Comparison of ENCODE assay signal across 16 cellular contexts in genomic region chr1:92958203-92958970, GRCh38. TPM values are rescaled to one million over a fixed set of nuclear protein-coding genes. Genes with fewer than 3 reads are reported as not detected.
DNase-seq lines count a peak whose midpoint lies in the region; ATAC-seq, FAIRE-seq and TF ChIP-seq lines count a peak whose summit lies in the region.
"Had no signal": no experiment of that assay in that cellular context is flagged by ENCODE, and none has a peak within 500 bp of the region (broad histone marks: within the 10 kb centered on the region; RNA-seq: fewer than 3 reads in every experiment).

No MANE protein-coding gene starts in this region.

- ATAC-seq in HG02970 (IDR thresholded peaks at IDR 0.05; ENCODE audit: low FRiP score, unreplicated experiment) = no peak
- ATAC-seq: left lobe of liver, SK-N-SH treated with all-trans-retinoic acid at 6 μM for 48 hours had no signal

- H3K27ac ChIP-seq in small intestine (ENCODE audit: low read depth in 1 of 2, low read length in 1 of 2) = peak overlapping the region in 1 of 2 donors; percentile 54
- H3K27ac ChIP-seq in osteoblast (ENCODE audit: low read depth, low read length) = no peak overlapping the region
- H3K27ac ChIP-seq: neural progenitor cell had no signal

- H3K4me2 ChIP-seq in Loucy (ENCODE audit: low read depth, low read length, poor library complexity, severe bottlenecking) (peak overlapping the region; percentile 64), osteoblast (ENCODE audit: insufficient read depth, low read length) (no peak overlapping the region)
- H3K4me2 ChIP-seq: neural progenitor cell had no signal

- H3K9ac ChIP-seq in Loucy (ENCODE audit: low read depth, low read length, poor library complexity, severe bottlenecking) = peak overlapping the region; percentile 19
- H3K9ac ChIP-seq: neural progenitor cell had no signal

- peaks cover 6% of the 10 kb centered on the region for H3K36me3 Mint-ChIP-seq in T-helper 2 cell treated with Interferon-gamma antibody and Interleukin-4, amounts not matched to agents 5 μg/mL and 100 μg/mL, for 36 hours (ENCODE audit: low read depth)
- H3K36me3 Mint-ChIP-seq: neural progenitor cell had no signal

- no peaks in the 10 kb centered on the region for H3K9me3 ChIP-seq in Loucy (ENCODE audit: insufficient read depth, low read depth, low read length)
- H3K9me3 ChIP-seq in small intestine (ENCODE audit: control insufficient read depth, low read depth) = no peaks in the 10 kb centered on the region
- no peaks in the 10 kb centered on the region for H3K9me3 ChIP-seq in osteoblast (ENCODE audit: low read depth, low read length)

- TF ChIP-seq CTCF in Loucy (conservative IDR thresholded peaks at IDR 0.05; ENCODE audit: low read length) (no peak), choroid plexus epithelial cell (conservative IDR thresholded peaks at IDR 0.05; ENCODE audit: low read depth, low read length) (no peak), osteoblast (IDR thresholded peaks at IDR 0.05; ENCODE audit: extremely low read depth, low read depth, low read length) (no peak)

- H3K27me3 ChIP-seq in Loucy (ENCODE audit: insufficient read depth, low read length, poor library complexity, severe bottlenecking) = no peaks in the 10 kb centered on the region
- no peaks in the 10 kb centered on the region for H3K27me3 ChIP-seq in small intestine (ENCODE audit: control insufficient read depth in 2 of 2, insufficient read depth in 2 of 2, low read length in 2 of 2)
- H3K27me3 ChIP-seq in osteoblast (ENCODE audit: insufficient read depth, low read length) = no peaks in the 10 kb centered on the region

- no peaks in the 10 kb centered on the region for H3F3A ChIP-seq in Loucy (ENCODE audit: low read depth)

- DNase-seq in T-helper 2 cell treated with Interferon-gamma antibody and Interleukin-4, amounts not matched to agents 5 μg/mL and 100 μg/mL, for 36 hours (ENCODE audit: low spot score) = no peak
- DNase-seq in T-helper 2 cell (no peak), choroid plexus epithelial cell (ENCODE audit: low read depth) (peak; percentile 13), small intestine (peak; percentile 60), Kasumi-1 (lab: John Stamatoyannopoulos, UW) (no peak), osteoblast (ENCODE audit: insufficient read length, low spot score, missing footprints) (no peak)
- DNase-seq: activated effector memory CD4-positive, alpha-beta T cell treated with Interleukin-2 at 50 U/mL for 16 hours; Calu3; HFFc6; NCI-H1092 treated with DMSO at 0.1 percent for 48 hours; NCI-H2227 treated with DMSO at 0.1 percent for 48 hours had no signal

- H4K20me1 ChIP-seq in Loucy (ENCODE audit: insufficient read depth, low read length, poor library complexity, severe bottlenecking) = no peaks in the 10 kb centered on the region
- H4K20me1 ChIP-seq in osteoblast (ENCODE audit: insufficient read depth, low read length) = no peaks in the 10 kb centered on the region

- H3K4me3 Mint-ChIP-seq in T-helper 2 cell treated with Interferon-gamma antibody and Interleukin-4, amounts not matched to agents 5 μg/mL and 100 μg/mL, for 36 hours = peak overlapping the region; percentile 2
- H3K4me3 Mint-ChIP-seq: HFFc6, neural progenitor cell had no signal

- FAIRE-seq in small intestine (lab: Jason Lieb, UNC) = no peak

- no peaks in the 10 kb centered on the region for H3K9me2 ChIP-seq in Loucy (replicated peaks; ENCODE audit: low read depth, low read length)

- no peaks in the 10 kb centered on the region for H3K9me3 Mint-ChIP-seq in T-helper 2 cell treated with Interferon-gamma antibody and Interleukin-4, amounts not matched to agents 5 μg/mL and 100 μg/mL, for 36 hours
- H3K9me3 Mint-ChIP-seq: HFFc6, neural progenitor cell had no signal

- H3K36me3 ChIP-seq in Loucy (ENCODE audit: insufficient read depth, low read length) (no peaks in the 10 kb centered on the region), small intestine (ENCODE audit: control insufficient read depth in 2 of 2, insufficient read depth in 2 of 2, low read length in 2 of 2) (no peaks in the 10 kb centered on the region), osteoblast (ENCODE audit: insufficient read depth, low read length) (no peaks in the 10 kb centered on the region)
- H3K36me3 ChIP-seq: neural progenitor cell had no signal

- no peaks in the 10 kb centered on the region for H3K27me3 Mint-ChIP-seq in T-helper 2 cell treated with Interferon-gamma antibody and Interleukin-4, amounts not matched to agents 5 μg/mL and 100 μg/mL, for 36 hours (ENCODE audit: low read depth)

- peak overlapping the region; percentile 41 for H3K27ac Mint-ChIP-seq in T-helper 2 cell treated with Interferon-gamma antibody and Interleukin-4, amounts not matched to agents 5 μg/mL and 100 μg/mL, for 36 hours
- H3K27ac Mint-ChIP-seq: HFFc6, neural progenitor cell had no signal

- peaks cover 48% of the 10 kb centered on the region for H3K4me1 Mint-ChIP-seq in T-helper 2 cell treated with Interferon-gamma antibody and Interleukin-4, amounts not matched to agents 5 μg/mL and 100 μg/mL, for 36 hours (ENCODE audit: low read depth)

- WGBS in small intestine, 3 donors = 24 to 64% (median 35%) methylated on average over 1 of the region's 1 CpG

- no peak overlapping the region for H2AFZ ChIP-seq in Loucy (ENCODE audit: low read length)
- no peak overlapping the region for H2AFZ ChIP-seq in osteoblast (ENCODE audit: low read length)
- H2AFZ ChIP-seq: neural progenitor cell had no signal

- H3K79me2 ChIP-seq in Loucy (ENCODE audit: insufficient read depth, low read length) (peaks cover 21% of the 10 kb centered on the region), osteoblast (ENCODE audit: insufficient read depth, low read length) (peaks cover 18% of the 10 kb centered on the region)

- H3K4me1 ChIP-seq in Loucy (ENCODE audit: insufficient read depth, low read length, poor library complexity, severe bottlenecking) = peaks cover 54% of the 10 kb centered on the region
- no peaks in the 10 kb centered on the region for H3K4me1 ChIP-seq in small intestine (ENCODE audit: control insufficient read depth in 2 of 2, insufficient read depth in 1 of 2, low read depth in 1 of 2, low read length in 1 of 2)
- H3K4me1 ChIP-seq in osteoblast (ENCODE audit: insufficient read depth, low read length) = peaks cover 9% of the 10 kb centered on the region

- H3K4me3 ChIP-seq in Loucy (ENCODE audit: low read length, poor library complexity, severe bottlenecking) (no peak overlapping the region), choroid plexus epithelial cell (ENCODE audit: low read depth, low read length) (no peak overlapping the region), small intestine (ENCODE audit: low read depth in 1 of 2, low read length in 2 of 2) (no peak overlapping the region), osteoblast (ENCODE audit: insufficient read depth, low read length) (no peak overlapping the region)
- H3K4me3 ChIP-seq: neural progenitor cell had no signal

RNA-seq across cellular contexts. Expression of gene DIPK1A, which starts 2.9 kb away (rescaled TPM):
- 1 to 10 TPM; 2.0 to 4.6 (median 3.0) TPM for polyA plus RNA-seq in small intestine
- 29.0 and 29.8 TPM in 2 replicates for total RNA-seq in osteoblast

Comparison
In these comparisons a context has a peak if more than half of its experiments do, and no peak if none do; other contexts are left out.
1. DNase-seq: peak in choroid plexus epithelial cell (single experiment) and small intestine (single experiment); none in T-helper 2 cell treated with Interferon-gamma antibody and Interleukin-4, amounts not matched to agents 5 μg/mL and 100 μg/mL, for 36 hours (single experiment), T-helper 2 cell (0 of 5), Kasumi-1 (0 of 2) and osteoblast (single experiment).